In genomic region chr11:57203359-57203758, GRCh38 we compare ENCODE assay signal across 16 cellular contexts. TPM values are rescaled to one million over a fixed set of nuclear protein-coding genes. Genes with fewer than 3 reads are reported as not detected.
DNase-seq lines count a peak whose midpoint lies in the region; ATAC-seq, FAIRE-seq and TF ChIP-seq lines count a peak whose summit lies in the region.
"Had no signal": no experiment of that assay in that cellular context is flagged by ENCODE, and none has a peak within 500 bp of the region (broad histone marks: within the 10 kb centered on the region; RNA-seq: fewer than 3 reads in every experiment).

No MANE protein-coding gene starts in this region.

- H3K9ac ChIP-seq in endodermal cell (ENCODE audit: extremely low read depth, low read length, poor library complexity, severe bottlenecking) (no peak overlapping the region), kidney (ENCODE audit: low read length in 2 of 2) (no peak overlapping the region)

- ATAC-seq in sciatic nerve (peak; percentile 91), GM19467 (IDR thresholded peaks at IDR 0.05; ENCODE audit: unreplicated experiment) (no peak), HG02763 (IDR thresholded peaks at IDR 0.05; ENCODE audit: unreplicated experiment) (no peak)
- ATAC-seq in naive thymus-derived CD4-positive, alpha-beta T cell: no peak
- ATAC-seq: activated CD8-positive, alpha-beta memory T cell treated with anti-CD3 and anti-CD28 coated beads, Interleukin-2, amount 10 ng/mL, durations not matched to agents 7 days and 5 days had no signal

- peak overlapping the region; percentile 25 for H3K27ac ChIP-seq in endodermal cell (ENCODE audit: low read depth, low read length)
- peak overlapping the region; percentile 13 to 14 for H3K27ac ChIP-seq in kidney (ENCODE audit: low read depth in 2 of 2, low read length in 2 of 2)
- no peak overlapping the region for H3K27ac ChIP-seq in naive thymus-derived CD4-positive, alpha-beta T cell (ENCODE audit: low read depth, low read length)
- H3K27ac ChIP-seq: thoracic aorta had no signal

- no peak overlapping the region for H3K4me3 Mint-ChIP-seq in endodermal cell
- H3K4me3 Mint-ChIP-seq in naive thymus-derived CD4-positive, alpha-beta T cell: no peak overlapping the region
- H3K4me3 Mint-ChIP-seq: activated CD8-positive, alpha-beta memory T cell treated with anti-CD3 and anti-CD28 coated beads, Interleukin-2, amount 10 ng/mL, durations not matched to agents 7 days and 5 days had no signal

- peak; percentile 31 for DNase-seq in AG20443 (ENCODE audit: low spot score)
- no peak for DNase-seq in endodermal cell
- peak; percentile 95 for DNase-seq in kidney
- DNase-seq in sciatic nerve (ENCODE audit: low spot score): peak; percentile 82
- DNase-seq in naive thymus-derived CD4-positive, alpha-beta T cell: no peak
- DNase-seq in GM03348 (ENCODE audit: low spot score): no peak
- DNase-seq: activated CD8-positive, alpha-beta memory T cell treated with anti-CD3 and anti-CD28 coated beads, Interleukin-2, amount 10 ng/mL, durations not matched to agents 7 days and 5 days; activated gamma-delta T cell; GOT3; NCI-H2171 treated with DMSO at 0.1 percent for 48 hours; NK-92 treated with Interleukin-12 subunit alpha and Interleukin-12 subunit beta, amount 100 ng/mL, for 24 hours; stimulated activated CD4-positive, alpha-beta T cell treated with anti-CD3 and anti-CD28 coated beads, Interleukin-1b, Interleukin-23, amount 100 ng/mL, for 48 hours had no signal

- intact Hi-C loops in kidney (cut with DNase I) (no loop called here), sciatic nerve (cut with DNase I) (no loop called here)
- intact Hi-C loops in naive thymus-derived CD4-positive, alpha-beta T cell (cut with micrococcal nuclease): no loop called here

- H3K4me1 Mint-ChIP-seq in endodermal cell: peaks cover 11% of the 10 kb centered on the region
- no peaks in the 10 kb centered on the region for H3K4me1 Mint-ChIP-seq in naive thymus-derived CD4-positive, alpha-beta T cell
- H3K4me1 Mint-ChIP-seq: activated CD8-positive, alpha-beta memory T cell treated with anti-CD3 and anti-CD28 coated beads, Interleukin-2, amount 10 ng/mL, durations not matched to agents 7 days and 5 days had no signal

- no peaks in the 10 kb centered on the region for H3K9me3 Mint-ChIP-seq in endodermal cell
- peaks cover 0 to 3% (median 0%) of the 10 kb centered on the region in 11 donors for H3K9me3 Mint-ChIP-seq in naive thymus-derived CD4-positive, alpha-beta T cell

- TF ChIP-seq CTCF in endodermal cell (conservative IDR thresholded peaks at IDR 0.05): no peak
- TF ChIP-seq CTCF in kidney (IDR thresholded peaks at IDR 0.05; ENCODE audit: borderline replicate concordance, extremely low read depth, insufficient read depth): no peak

- WGBS in endodermal cell (ENCODE audit: insufficient coverage in 1 of 2, insufficient read length in 1 of 2), 2 experiments: 55 to 76% methylated on average over 3 of the region's 3 CpGs

- CTCF ChIA-PET in naive thymus-derived CD4-positive, alpha-beta T cell (lab: Charles Lee): no interaction called here

- no peak overlapping the region for H3K27ac Mint-ChIP-seq in endodermal cell
- H3K27ac Mint-ChIP-seq in naive thymus-derived CD4-positive, alpha-beta T cell: no peak overlapping the region
- H3K27ac Mint-ChIP-seq: activated CD8-positive, alpha-beta memory T cell treated with anti-CD3 and anti-CD28 coated beads, Interleukin-2, amount 10 ng/mL, durations not matched to agents 7 days and 5 days had no signal

- FAIRE-seq in kidney (lab: Jason Lieb, UNC): no peak

- H3K4me1 ChIP-seq in endodermal cell (ENCODE audit: control insufficient read depth, insufficient read depth, low read length) (peaks cover 5% of the 10 kb centered on the region), kidney (ENCODE audit: control insufficient read depth in 1 of 2, insufficient read depth in 1 of 2, low read depth in 1 of 2, low read length in 2 of 2) (no peaks in the 10 kb centered on the region)
- H3K4me1 ChIP-seq in naive thymus-derived CD4-positive, alpha-beta T cell (ENCODE audit: control insufficient read depth in 2 of 2, insufficient read depth in 2 of 2, low read length in 2 of 2): no peaks in the 10 kb centered on the region

- H3K4me3 ChIP-seq in endodermal cell (ENCODE audit: low read length) (no peak overlapping the region), kidney (ENCODE audit: low read length in 2 of 2) (no peak overlapping the region)
- no peak overlapping the region for H3K4me3 ChIP-seq in naive thymus-derived CD4-positive, alpha-beta T cell (ENCODE audit: low read length)
- H3K4me3 ChIP-seq: thoracic aorta had no signal

- H3K36me3 ChIP-seq in endodermal cell (ENCODE audit: control insufficient read depth, insufficient read depth, low read length) (no peaks in the 10 kb centered on the region), kidney (ENCODE audit: control insufficient read depth in 1 of 2, insufficient read depth in 2 of 2, low read length in 2 of 2) (no peaks in the 10 kb centered on the region)
- H3K36me3 ChIP-seq in naive thymus-derived CD4-positive, alpha-beta T cell (ENCODE audit: control insufficient read depth in 2 of 3, insufficient read depth in 3 of 3, low read length in 3 of 3): no peaks in the 10 kb centered on the region
- H3K36me3 ChIP-seq: thoracic aorta had no signal

- no peaks in the 10 kb centered on the region for H3K36me3 Mint-ChIP-seq in endodermal cell (ENCODE audit: low read depth)
- no peaks in the 10 kb centered on the region for H3K36me3 Mint-ChIP-seq in naive thymus-derived CD4-positive, alpha-beta T cell
- H3K36me3 Mint-ChIP-seq: activated CD8-positive, alpha-beta memory T cell treated with anti-CD3 and anti-CD28 coated beads, Interleukin-2, amount 10 ng/mL, durations not matched to agents 7 days and 5 days had no signal

- POLR2A ChIA-PET in naive thymus-derived CD4-positive, alpha-beta T cell (lab: Charles Lee): no interaction called here

- H3K9me3 ChIP-seq in endodermal cell (ENCODE audit: control insufficient read depth, low read length) (no peaks in the 10 kb centered on the region), kidney (ENCODE audit: control insufficient read depth in 1 of 2, low read length in 2 of 2) (no peaks in the 10 kb centered on the region)
- no peaks in the 10 kb centered on the region for H3K9me3 ChIP-seq in naive thymus-derived CD4-positive, alpha-beta T cell (ENCODE audit: control insufficient read depth in 2 of 3, low read length in 3 of 3)
- H3K9me3 ChIP-seq: thoracic aorta had no signal

- H3K27me3 Mint-ChIP-seq in endodermal cell (ENCODE audit: insufficient read depth): no peaks in the 10 kb centered on the region
- H3K27me3 Mint-ChIP-seq in naive thymus-derived CD4-positive, alpha-beta T cell: peaks cover 6 to 37% (median 20%) of the 10 kb centered on the region in 5 donors

- H3K27me3 ChIP-seq in endodermal cell (ENCODE audit: control insufficient read depth, insufficient read depth, low read length, poor library complexity, severe bottlenecking): no peaks in the 10 kb centered on the region
- H3K27me3 ChIP-seq in naive thymus-derived CD4-positive, alpha-beta T cell (ENCODE audit: control insufficient read depth in 2 of 2, insufficient read depth in 2 of 2, low read length in 2 of 2): no peaks in the 10 kb centered on the region

RNA-seq across cellular contexts. Expression of gene LRRC55, which starts 21.6 kb away (rescaled TPM):
- total RNA-seq in endodermal cell: under 1 TPM in 1 of 2 donors, not detected in 1; 0.04 TPM
- 8.9 TPM for polyA plus RNA-seq in endodermal cell (2013, experiment 1 of 2)
- polyA plus RNA-seq in endodermal cell (2013, experiment 2 of 2): 8.4 TPM
- not detected for total RNA-seq in kidney
- polyA plus RNA-seq in kidney (ENCODE audit: insufficient read depth, low read depth, low replicate concordance): 0.09 TPM
- total RNA-seq in sciatic nerve: not detected
- total RNA-seq in naive thymus-derived CD4-positive, alpha-beta T cell: not detected
- polyA plus RNA-seq in naive thymus-derived CD4-positive, alpha-beta T cell: not detected
- total RNA-seq: activated CD8-positive, alpha-beta memory T cell treated with anti-CD3 and anti-CD28 coated beads, Interleukin-2, amount 10 ng/mL, durations not matched to agents 7 days and 5 days; T-helper 2 cell treated with Interferon-gamma antibody and Interleukin-4, amounts not matched to agents 100 ng/mL and 5 ng/mL, for 36 hours; thoracic aorta had no signal

RNA-seq across cellular contexts. Expression of gene APLNR, which starts 33.7 kb away (rescaled TPM):
- total RNA-seq in endodermal cell (1 to 10 TPM; 3.7 to 4.2 TPM), kidney (5.3 TPM), sciatic nerve (12.7 TPM)
- 13.9 TPM for polyA plus RNA-seq in endodermal cell (2013, experiment 1 of 2)
- polyA plus RNA-seq in endodermal cell (2013, experiment 2 of 2): 15.2 TPM
- 16.6 TPM for polyA plus RNA-seq in kidney (ENCODE audit: insufficient read depth, low read depth, low replicate concordance)
- not detected for total RNA-seq in naive thymus-derived CD4-positive, alpha-beta T cell
- not detected for polyA plus RNA-seq in naive thymus-derived CD4-positive, alpha-beta T cell
- total RNA-seq: activated CD8-positive, alpha-beta memory T cell treated with anti-CD3 and anti-CD28 coated beads, Interleukin-2, amount 10 ng/mL, durations not matched to agents 7 days and 5 days; T-helper 2 cell treated with Interferon-gamma antibody and Interleukin-4, amounts not matched to agents 100 ng/mL and 5 ng/mL, for 36 hours had no signal

Comparison
In these comparisons a context has a peak if more than half of its experiments do, and no peak if none do; other contexts are left out.
1. DNase-seq: peak in AG20443 (single experiment), kidney (single experiment) and sciatic nerve (single experiment); none in endodermal cell (single experiment), naive thymus-derived CD4-positive, alpha-beta T cell (0 of 9) and GM03348 (single experiment).